Comparison of ENCODE assay signal across 15 cellular contexts in the genomic region with DNA sequence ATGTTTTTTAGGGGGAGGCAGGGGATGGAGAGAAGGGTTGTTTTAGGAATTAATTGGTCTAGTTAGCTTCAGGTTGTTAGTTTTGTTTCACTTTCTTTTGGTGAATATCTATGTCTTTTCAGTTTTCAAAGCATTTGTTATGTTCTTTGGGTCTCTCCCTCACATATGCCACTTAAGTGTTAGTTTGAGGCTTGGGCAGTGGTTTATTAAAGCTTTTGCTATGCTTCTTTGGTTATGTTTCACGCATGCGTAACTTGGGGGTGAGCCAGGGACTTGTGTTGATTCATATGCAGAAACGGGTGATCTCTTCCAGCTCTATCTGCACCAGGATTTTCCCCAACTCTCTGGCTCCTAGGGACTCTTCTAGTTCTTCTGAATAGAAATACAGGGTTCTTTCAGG. TPM values are rescaled to one million over a fixed set of nuclear protein-coding genes. Genes with fewer than 3 reads are reported as not detected.
DNase-seq lines count a peak whose midpoint lies in the region; ATAC-seq and TF ChIP-seq lines count a peak whose summit lies in the region.
"Had no signal": no experiment of that assay in that cellular context is flagged by ENCODE, and none has a peak within 500 bp of the region (broad histone marks: within the 10 kb centered on the region; RNA-seq: fewer than 3 reads in every experiment).

No MANE protein-coding gene starts in this region.

- TF ChIP-seq POLR2A in esophagus muscularis mucosa (IDR thresholded peaks at IDR 0.05; ENCODE audit: low read depth) = no peak

- no peaks in the 10 kb centered on the region for H3K27me3 ChIP-seq in esophagus muscularis mucosa
- H3K27me3 ChIP-seq: left lung, neutrophil had no signal

- TF ChIP-seq EP300 in esophagus muscularis mucosa (IDR thresholded peaks at IDR 0.05) = no peak

- no peaks in the 10 kb centered on the region for H3K4me1 ChIP-seq in esophagus muscularis mucosa
- H3K4me1 ChIP-seq: left lung had no signal

- H3K36me3 ChIP-seq in esophagus muscularis mucosa = no peaks in the 10 kb centered on the region
- H3K36me3 ChIP-seq: left lung, neutrophil had no signal

- POLR2A ChIA-PET in GM10248 (lab: Yijun Ruan, JAX) = no interaction called here

- no peak for TF ChIP-seq CTCF in AG09319 (IDR thresholded peaks at IDR 0.05; ENCODE audit: low read depth, low read length)
- TF ChIP-seq CTCF in esophagus muscularis mucosa (IDR thresholded peaks at IDR 0.05) = no peak
- TF ChIP-seq CTCF in GM10248 (IDR thresholded peaks at IDR 0.05; ENCODE audit: control extremely low read depth, extremely low read depth, low read depth, missing control alignments) = no peak

- H3K4me3 ChIP-seq in esophagus muscularis mucosa = no peak overlapping the region
- H3K4me3 ChIP-seq: left lung, SK-N-MC had no signal

- DNase-seq in AG09319 (ENCODE audit: extremely low read depth, low read depth) = peak; percentile 32
- peak; percentile 47 for DNase-seq in RPMI7951 (ENCODE audit: low read depth)
- peak; percentile 60 for DNase-seq in glomerular visceral epithelial cell (ENCODE audit: extremely low spot score)
- no peak for DNase-seq in esophagus muscularis mucosa (ENCODE audit: extremely low spot score)
- no peak for DNase-seq in SHP77 (lab: John Stamatoyannopoulos, UW)
- DNase-seq in GM10248 (ENCODE audit: extremely low spot score) = no peak
- DNase-seq: activated CD4-positive, alpha-beta T cell treated with anti-CD3 and anti-CD28 coated beads for 4 hours; activated effector memory CD4-positive, alpha-beta T cell treated with Interleukin-2 at 50 U/mL for 16 hours; CD8-positive, alpha-beta T cell; left lung; NCI-H1105 had no signal

- intact Hi-C loops in esophagus muscularis mucosa (cut with DNase I) = no loop called here

- no peaks in the 10 kb centered on the region for H3K9me3 ChIP-seq in esophagus muscularis mucosa
- H3K9me3 ChIP-seq: neutrophil had no signal

- 60% methylated on average over 3 of the region's 3 CpGs for WGBS in esophagus muscularis mucosa

- ATAC-seq in GM21447 (IDR thresholded peaks at IDR 0.05; ENCODE audit: unreplicated experiment) (peak; percentile 62), HG03139 (IDR thresholded peaks at IDR 0.05; ENCODE audit: unreplicated experiment) (no peak)
- ATAC-seq: CD8-positive, alpha-beta T cell; left lung had no signal

- CTCF ChIA-PET in GM10248 (lab: Yijun Ruan, JAX) = no interaction called here

- no peak overlapping the region for H3K27ac ChIP-seq in esophagus muscularis mucosa (replicated peaks in 1 of 4)
- H3K27ac ChIP-seq: left lung, neutrophil, SK-N-MC had no signal

RNA-seq across cellular contexts. Expression of gene MMS22L, which starts 11.4 kb away (rescaled TPM):
- total RNA-seq in RPMI7951 (2014; rRNA removed; shearing (Covaris generic)) = 32.4 and 34.0 TPM in 2 replicates
- 1 to 10 TPM; 2.8 to 5.5 (median 4.0) TPM for total RNA-seq in esophagus muscularis mucosa

Comparison
In these comparisons a context has a peak if more than half of its experiments do, and no peak if none do; other contexts are left out.
1. DNase-seq: peak in AG09319 (single experiment), RPMI7951 (single experiment) and glomerular visceral epithelial cell (single experiment); none in esophagus muscularis mucosa (single experiment), SHP77 (0 of 2) and GM10248 (single experiment).